8 cellular contexts compared by ENCODE assay signal in genomic region chr12:32679910-32680217, GRCh38. TPM values are rescaled to one million over a fixed set of nuclear protein-coding genes. Genes with fewer than 3 reads are reported as not detected.
DNase-seq lines count a peak whose midpoint lies in the region; ATAC-seq, FAIRE-seq and TF ChIP-seq lines count a peak whose summit lies in the region.

No MANE protein-coding gene starts in this region.

- H3K27ac ChIP-seq in muscle layer of duodenum (ENCODE audit: low read length), result peak overlapping the region; percentile 92

- peak; percentile 17 for ATAC-seq in HG03342 (IDR thresholded peaks at IDR 0.05; ENCODE audit: unreplicated experiment)
- ATAC-seq in HG03139 (IDR thresholded peaks at IDR 0.05; ENCODE audit: unreplicated experiment), result no peak

- H3K9me3 ChIP-seq in muscle layer of duodenum (ENCODE audit: control insufficient read depth in 1 of 2, low read length in 2 of 2), result no peaks in the 10 kb centered on the region

- H3K4me3 ChIP-seq in AG09309 (ENCODE audit: control insufficient read depth, low read depth, low read length), result peak overlapping the region; percentile 78
- H3K4me3 ChIP-seq in bronchial epithelial cell (ENCODE audit: low read depth, low read length), result peak overlapping the region; percentile 94
- peak overlapping the region; percentile 81 to 88 for H3K4me3 ChIP-seq in muscle layer of duodenum (ENCODE audit: low read depth in 1 of 2, low read length in 2 of 2)

- H3K4me1 ChIP-seq in muscle layer of duodenum (ENCODE audit: control insufficient read depth in 1 of 2, insufficient read depth in 2 of 2, low read length in 2 of 2), result peaks cover 0 to 10% of the 10 kb centered on the region in 2 donors

- TF ChIP-seq CTCF in AG09309 (IDR thresholded peaks at IDR 0.05; ENCODE audit: control insufficient read depth, insufficient read depth, low read depth, low read length, missing control alignments), result no peak
- TF ChIP-seq CTCF in bronchial epithelial cell (IDR thresholded peaks at IDR 0.05; ENCODE audit: insufficient read depth, low read length, severe bottlenecking), result no peak

- H3K36me3 ChIP-seq in bronchial epithelial cell (ENCODE audit: control insufficient read depth, insufficient read depth, low read length) (no peaks in the 10 kb centered on the region), muscle layer of duodenum (ENCODE audit: control insufficient read depth in 1 of 2, insufficient read depth in 2 of 2, low read length in 2 of 2) (peaks cover 0 to 6% of the 10 kb centered on the region in 2 donors)

- H3K27me3 ChIP-seq in bronchial epithelial cell (ENCODE audit: control insufficient read depth, insufficient read depth, low read length) (no peaks in the 10 kb centered on the region), muscle layer of duodenum (ENCODE audit: low read depth, low read length) (no peaks in the 10 kb centered on the region)

- DNase-seq in AG09309 (ENCODE audit: low read depth), result no peak
- no peak for DNase-seq in bronchial epithelial cell (ENCODE audit: low read depth)
- no peak for DNase-seq in kidney tubule cell (ENCODE audit: low spot score)
- DNase-seq in iPS-NIHi7 (ENCODE audit: extremely low spot score), result no peak
- no peak for DNase-seq in SIG-M5 (lab: John Stamatoyannopoulos, UW)

- FAIRE-seq in bronchial epithelial cell (lab: Jason Lieb, UNC), result no peak

RNA-seq across cellular contexts. Expression of gene DNM1L, which starts 0.8 kb away (rescaled TPM):
- total RNA-seq in bronchial epithelial cell, result 68.2 and 69.2 TPM in 2 replicates
